In genomic region chr2:204645018-204645775, GRCh38 we compare ENCODE assay signal across 19 cellular contexts.
DNase-seq lines count a peak whose midpoint lies in the region; ATAC-seq, FAIRE-seq and TF ChIP-seq lines count a peak whose summit lies in the region.
"Had no signal": no experiment of that assay in that cellular context is flagged by ENCODE, and none has a peak within 500 bp of the region (broad histone marks: within the 10 kb centered on the region; RNA-seq: fewer than 3 reads in every experiment).

No MANE protein-coding gene starts in this region.

- no peak overlapping the region for H2AFZ ChIP-seq in mesenchymal stem cell (ENCODE audit: low read depth, low read length)

- no peaks in the 10 kb centered on the region for H3K4me1 ChIP-seq in mesenchymal stem cell (ENCODE audit: control insufficient read depth, insufficient read depth, low read depth, low read length)
- H3K4me1 ChIP-seq: right lobe of liver had no signal

- H3K36me3 ChIP-seq in bronchial epithelial cell (ENCODE audit: control insufficient read depth, insufficient read depth, low read length) (no peaks in the 10 kb centered on the region), mesenchymal stem cell (ENCODE audit: control insufficient read depth in 1 of 2, insufficient read depth in 2 of 2, low read depth in 1 of 2, low read length in 2 of 2) (no peaks in the 10 kb centered on the region)
- H3K36me3 ChIP-seq: right lobe of liver had no signal

- no peak overlapping the region for H3K4me2 ChIP-seq in mesenchymal stem cell (ENCODE audit: low read length, poor library complexity, severe bottlenecking)

- H3K9me3 ChIP-seq in mesenchymal stem cell (ENCODE audit: control insufficient read depth, low read length): no peaks in the 10 kb centered on the region
- H3K9me3 ChIP-seq: right lobe of liver had no signal

- no peak overlapping the region for H2AK5ac ChIP-seq in mesenchymal stem cell (ENCODE audit: low read length, severe bottlenecking)

- peaks cover 10% of the 10 kb centered on the region for H3K79me1 ChIP-seq in mesenchymal stem cell (replicated peaks; ENCODE audit: low read length, poor library complexity, severe bottlenecking)

- no peak overlapping the region for H2BK120ac ChIP-seq in mesenchymal stem cell (ENCODE audit: low read depth, low read length)

- H3K4me3 ChIP-seq in bronchial epithelial cell (ENCODE audit: low read depth, low read length) (no peak overlapping the region), mesenchymal stem cell (ENCODE audit: insufficient read depth in 1 of 2, low read depth in 1 of 2, low read length in 2 of 2) (no peak overlapping the region)
- H3K4me3 ChIP-seq: right lobe of liver had no signal

- WGBS in mesenchymal stem cell: no CpG with 5 or more reads among the region's 1 CpG

- H3K27me3 ChIP-seq in bronchial epithelial cell (ENCODE audit: control insufficient read depth, insufficient read depth, low read length) (no peaks in the 10 kb centered on the region), mesenchymal stem cell (ENCODE audit: control insufficient read depth in 1 of 2, insufficient read depth in 1 of 2, low read length in 2 of 2) (no peaks in the 10 kb centered on the region)
- H3K27me3 ChIP-seq: right lobe of liver had no signal

- H3K14ac ChIP-seq in mesenchymal stem cell (ENCODE audit: low read length in 2 of 2): no peak overlapping the region

- no peak overlapping the region for H4K91ac ChIP-seq in mesenchymal stem cell (ENCODE audit: low read length)

- H3K9ac ChIP-seq in mesenchymal stem cell (ENCODE audit: low read length): peak overlapping the region; percentile 50

- FAIRE-seq in bronchial epithelial cell (lab: Jason Lieb, UNC): no peak
- FAIRE-seq: HTR-8/SVneo had no signal

- H3K4ac ChIP-seq in mesenchymal stem cell (ENCODE audit: low read depth in 1 of 2, low read length in 2 of 2): no peak overlapping the region

- TF ChIP-seq CTCF in bronchial epithelial cell (IDR thresholded peaks at IDR 0.05; ENCODE audit: insufficient read depth, low read length, severe bottlenecking): no peak

- DNase-seq in Daoy (ENCODE audit: low read depth): peak; percentile 14
- DNase-seq in NCI-H460 (ENCODE audit: extremely low read depth, low read depth): peak; percentile 33
- peak; percentile 67 for DNase-seq in bronchial epithelial cell (ENCODE audit: low read depth)
- peak; percentile 61 for DNase-seq in mesenchymal stem cell
- DNase-seq in NCI-H1105 (lab: John Stamatoyannopoulos, UW): no peak
- DNase-seq in SHP77 treated with DMSO at 0.1 percent for 48 hours (lab: John Stamatoyannopoulos, UW): no peak
- DNase-seq: C1 segment of cervical spinal cord; head of caudate nucleus; left cardiac atrium; MV-4-11; natural killer cell; right lobe of liver; stimulated activated CD4-positive, alpha-beta T cell treated with anti-CD3 and anti-CD28 coated beads, Interleukin-4, amount 100 ng/mL, for 4 hours had no signal

- H2BK12ac ChIP-seq in mesenchymal stem cell (ENCODE audit: low read length in 2 of 2): no peak overlapping the region

- H3K27ac ChIP-seq in mesenchymal stem cell (ENCODE audit: low read length, poor library complexity, severe bottlenecking): no peak overlapping the region
- H3K27ac ChIP-seq: right lobe of liver had no signal

- no peak overlapping the region for H2BK15ac ChIP-seq in mesenchymal stem cell (ENCODE audit: low read depth, poor library complexity, severe bottlenecking)

- H4K8ac ChIP-seq in mesenchymal stem cell (ENCODE audit: low read length): no peak overlapping the region

- H2BK5ac ChIP-seq in mesenchymal stem cell (ENCODE audit: low read depth, low read length, poor library complexity, severe bottlenecking): no peak overlapping the region

- ATAC-seq in HG03342 (IDR thresholded peaks at IDR 0.05; ENCODE audit: unreplicated experiment) (no peak), HG02970 (IDR thresholded peaks at IDR 0.05; ENCODE audit: low FRiP score, unreplicated experiment) (no peak)
- ATAC-seq: activated T-helper 17 cell treated with anti-CD3 and anti-CD28 coated beads, Interleukin-2, amount 50 U/mL, for 72 hours; HCT116; natural killer cell; stimulated activated memory B cell treated with anti-CD40 and anti-IgM and Interleukin-4, amounts not matched to agents 10 μg/mL and 1 μg/mL and 100 μg/mL, for 72 hours had no signal

- no peak overlapping the region for H3K23ac ChIP-seq in mesenchymal stem cell (ENCODE audit: low read length in 2 of 2)

- no peak overlapping the region for H3K18ac ChIP-seq in mesenchymal stem cell (ENCODE audit: low read depth in 1 of 2, low read length in 2 of 2)

Comparison
In these comparisons a context has a peak if more than half of its experiments do, and no peak if none do; other contexts are left out.
1. DNase-seq: peak in Daoy (single experiment), NCI-H460 (single experiment), bronchial epithelial cell (single experiment) and mesenchymal stem cell (single experiment); none in NCI-H1105 (single experiment) and SHP77 treated with DMSO at 0.1 percent for 48 hours (single experiment).